1 cellular context compared by ENCODE assay signal in genomic region chr2:171433763-171434670, GRCh38.
A peak's percentile ranks its signal among the peaks of the same experiment; 100 is the strongest.
TF ChIP-seq lines count a peak whose summit lies in the region.

Gene DCAF17 (plus strand): TSS chr2:171434226. CDS start chr2:171434578, 352 bp downstream.
A gene with protein sequence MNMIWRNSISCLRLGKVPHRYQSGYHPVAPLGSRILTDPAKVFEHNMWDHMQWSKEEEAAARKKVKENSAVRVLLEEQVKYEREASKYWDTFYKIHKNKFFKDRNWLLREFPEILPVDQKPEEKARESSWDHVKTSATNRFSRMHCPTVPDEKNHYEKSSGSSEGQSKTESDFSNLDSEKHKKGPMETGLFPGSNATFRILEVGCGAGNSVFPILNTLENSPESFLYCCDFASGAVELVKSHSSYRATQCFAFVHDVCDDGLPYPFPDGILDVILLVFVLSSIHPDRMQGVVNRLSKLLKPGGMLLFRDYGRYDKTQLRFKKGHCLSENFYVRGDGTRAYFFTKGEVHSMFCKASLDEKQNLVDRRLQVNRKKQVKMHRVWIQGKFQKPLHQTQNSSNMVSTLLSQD (minus strand): TSS chr2:171433990. CDS start chr2:171392185, 41,805 bp downstream.

TF ChIP-seq in HepG2, 621 proteins besides CTCF, POLR2A, EP300 and RAD21 (continued from another document and continues in another):
- TF ChIP-seq, protein P1, sequence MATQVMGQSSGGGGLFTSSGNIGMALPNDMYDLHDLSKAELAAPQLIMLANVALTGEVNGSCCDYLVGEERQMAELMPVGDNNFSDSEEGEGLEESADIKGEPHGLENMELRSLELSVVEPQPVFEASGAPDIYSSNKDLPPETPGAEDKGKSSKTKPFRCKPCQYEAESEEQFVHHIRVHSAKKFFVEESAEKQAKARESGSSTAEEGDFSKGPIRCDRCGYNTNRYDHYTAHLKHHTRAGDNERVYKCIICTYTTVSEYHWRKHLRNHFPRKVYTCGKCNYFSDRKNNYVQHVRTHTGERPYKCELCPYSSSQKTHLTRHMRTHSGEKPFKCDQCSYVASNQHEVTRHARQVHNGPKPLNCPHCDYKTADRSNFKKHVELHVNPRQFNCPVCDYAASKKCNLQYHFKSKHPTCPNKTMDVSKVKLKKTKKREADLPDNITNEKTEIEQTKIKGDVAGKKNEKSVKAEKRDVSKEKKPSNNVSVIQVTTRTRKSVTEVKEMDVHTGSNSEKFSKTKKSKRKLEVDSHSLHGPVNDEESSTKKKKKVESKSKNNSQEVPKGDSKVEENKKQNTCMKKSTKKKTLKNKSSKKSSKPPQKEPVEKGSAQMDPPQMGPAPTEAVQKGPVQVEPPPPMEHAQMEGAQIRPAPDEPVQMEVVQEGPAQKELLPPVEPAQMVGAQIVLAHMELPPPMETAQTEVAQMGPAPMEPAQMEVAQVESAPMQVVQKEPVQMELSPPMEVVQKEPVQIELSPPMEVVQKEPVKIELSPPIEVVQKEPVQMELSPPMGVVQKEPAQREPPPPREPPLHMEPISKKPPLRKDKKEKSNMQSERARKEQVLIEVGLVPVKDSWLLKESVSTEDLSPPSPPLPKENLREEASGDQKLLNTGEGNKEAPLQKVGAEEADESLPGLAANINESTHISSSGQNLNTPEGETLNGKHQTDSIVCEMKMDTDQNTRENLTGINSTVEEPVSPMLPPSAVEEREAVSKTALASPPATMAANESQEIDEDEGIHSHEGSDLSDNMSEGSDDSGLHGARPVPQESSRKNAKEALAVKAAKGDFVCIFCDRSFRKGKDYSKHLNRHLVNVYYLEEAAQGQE (IDR thresholded peaks at IDR 0.05; ENCODE audit: borderline replicate concordance in 1 of 2, low read depth in 1 of 2, low read length in 2 of 2): no peak; a peak in 1 of 4 replicates
- TF ChIP-seq JDP2 (CRISPR knock-in tag; IDR thresholded peaks at IDR 0.05; ENCODE audit: borderline replicate concordance): no peak; the same call in 1 of the 2 replicates
- TF ChIP-seq, protein P2, sequence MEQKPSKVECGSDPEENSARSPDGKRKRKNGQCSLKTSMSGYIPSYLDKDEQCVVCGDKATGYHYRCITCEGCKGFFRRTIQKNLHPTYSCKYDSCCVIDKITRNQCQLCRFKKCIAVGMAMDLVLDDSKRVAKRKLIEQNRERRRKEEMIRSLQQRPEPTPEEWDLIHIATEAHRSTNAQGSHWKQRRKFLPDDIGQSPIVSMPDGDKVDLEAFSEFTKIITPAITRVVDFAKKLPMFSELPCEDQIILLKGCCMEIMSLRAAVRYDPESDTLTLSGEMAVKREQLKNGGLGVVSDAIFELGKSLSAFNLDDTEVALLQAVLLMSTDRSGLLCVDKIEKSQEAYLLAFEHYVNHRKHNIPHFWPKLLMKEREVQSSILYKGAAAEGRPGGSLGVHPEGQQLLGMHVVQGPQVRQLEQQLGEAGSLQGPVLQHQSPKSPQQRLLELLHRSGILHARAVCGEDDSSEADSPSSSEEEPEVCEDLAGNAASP (CRISPR knock-in tag; IDR thresholded peaks at IDR 0.05; ENCODE audit: borderline replicate concordance): peak; percentile 73
- TF ChIP-seq, protein P3, sequence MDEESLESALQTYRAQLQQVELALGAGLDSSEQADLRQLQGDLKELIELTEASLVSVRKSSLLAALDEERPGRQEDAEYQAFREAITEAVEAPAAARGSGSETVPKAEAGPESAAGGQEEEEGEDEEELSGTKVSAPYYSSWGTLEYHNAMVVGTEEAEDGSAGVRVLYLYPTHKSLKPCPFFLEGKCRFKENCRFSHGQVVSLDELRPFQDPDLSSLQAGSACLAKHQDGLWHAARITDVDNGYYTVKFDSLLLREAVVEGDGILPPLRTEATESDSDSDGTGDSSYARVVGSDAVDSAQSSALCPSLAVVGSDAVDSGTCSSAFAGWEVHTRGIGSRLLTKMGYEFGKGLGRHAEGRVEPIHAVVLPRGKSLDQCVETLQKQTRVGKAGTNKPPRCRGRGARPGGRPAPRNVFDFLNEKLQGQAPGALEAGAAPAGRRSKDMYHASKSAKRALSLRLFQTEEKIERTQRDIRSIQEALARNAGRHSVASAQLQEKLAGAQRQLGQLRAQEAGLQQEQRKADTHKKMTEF (CRISPR knock-in tag; IDR thresholded peaks at IDR 0.05): peak; percentile 97
- TF ChIP-seq ZBTB7B (CRISPR knock-in tag; IDR thresholded peaks at IDR 0.05): peak; percentile 98
- peak; percentile 21 for TF ChIP-seq SKI (IDR thresholded peaks at IDR 0.05; ENCODE audit: partially characterized antibody)
- 0 out of 2 replicates have a peak, but pooled peaks have one; percentile 71 for TF ChIP-seq TBP (CRISPR knock-in tag; IDR thresholded peaks at IDR 0.05)
- peak; percentile 58; the same call in 1 of the 2 replicates for TF ChIP-seq ARNTL (CRISPR knock-in tag; IDR thresholded peaks at IDR 0.05)
- TF ChIP-seq ZNF329 (CRISPR knock-in tag; IDR thresholded peaks at IDR 0.05; ENCODE audit: low read depth): peak; percentile 58
- no peak for TF ChIP-seq ZFP36 (IDR thresholded peaks at IDR 0.05; ENCODE audit: borderline replicate concordance, low read depth, low read length, partially characterized antibody)
- TF ChIP-seq HMGA1 (CRISPR knock-in tag; conservative IDR thresholded peaks at IDR 0.05): no peak
- TF ChIP-seq ZNF883 (CRISPR knock-in tag; IDR thresholded peaks at IDR 0.05; ENCODE audit: not compliant biosample characterization): peak; percentile 70
- TF ChIP-seq NR1H2 (CRISPR knock-in tag; IDR thresholded peaks at IDR 0.05; ENCODE audit: borderline replicate concordance, low read depth): peak; percentile 11; the same call in 1 of the 2 replicates
- peak; percentile 99 for TF ChIP-seq ZBTB25 (CRISPR knock-in tag; IDR thresholded peaks at IDR 0.05)
- peak; percentile 77; the same call in 1 of the 2 replicates for TF ChIP-seq AKAP8 (CRISPR knock-in tag; IDR thresholded peaks at IDR 0.05)
- TF ChIP-seq, protein P4, sequence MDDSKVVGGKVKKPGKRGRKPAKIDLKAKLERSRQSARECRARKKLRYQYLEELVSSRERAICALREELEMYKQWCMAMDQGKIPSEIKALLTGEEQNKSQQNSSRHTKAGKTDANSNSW (CRISPR knock-in tag; IDR thresholded peaks at IDR 0.05; ENCODE audit: borderline replicate concordance): no peak
- TF ChIP-seq, protein P5, sequence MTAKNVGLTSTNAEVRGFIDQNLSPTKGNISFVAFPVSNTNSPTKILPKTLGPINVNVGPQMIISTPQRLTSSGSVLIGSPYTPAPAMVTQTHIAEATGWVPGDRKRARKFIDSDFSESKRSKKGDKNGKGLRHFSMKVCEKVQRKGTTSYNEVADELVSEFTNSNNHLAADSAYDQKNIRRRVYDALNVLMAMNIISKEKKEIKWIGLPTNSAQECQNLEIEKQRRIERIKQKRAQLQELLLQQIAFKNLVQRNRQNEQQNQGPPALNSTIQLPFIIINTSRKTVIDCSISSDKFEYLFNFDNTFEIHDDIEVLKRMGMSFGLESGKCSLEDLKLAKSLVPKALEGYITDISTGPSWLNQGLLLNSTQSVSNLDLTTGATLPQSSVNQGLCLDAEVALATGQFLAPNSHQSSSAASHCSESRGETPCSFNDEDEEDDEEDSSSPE (CRISPR knock-in tag; IDR thresholded peaks at IDR 0.05): peak; percentile 66
- no peak for TF ChIP-seq CBX2 (IDR thresholded peaks at IDR 0.05; ENCODE audit: low read depth, low read length)
- no peak; the same call in 1 of the 2 replicates for TF ChIP-seq CBX2 (CRISPR knock-in tag; IDR thresholded peaks at IDR 0.05; ENCODE audit: low read depth)
- TF ChIP-seq RARA (CRISPR knock-in tag; IDR thresholded peaks at IDR 0.05): peak; percentile 60
- peak; percentile 94 for TF ChIP-seq PATZ1 (CRISPR knock-in tag; IDR thresholded peaks at IDR 0.05)
- TF ChIP-seq PTBP1 (IDR thresholded peaks at IDR 0.05; ENCODE audit: low read depth, low read length, poor library complexity, severe bottlenecking): no peak
- TF ChIP-seq ZNF468 (CRISPR knock-in tag; IDR thresholded peaks at IDR 0.05): 0 out of 2 replicates have a peak, but pooled peaks have one; percentile 81
- peak; percentile 86 for TF ChIP-seq CCDC6 (CRISPR knock-in tag; IDR thresholded peaks at IDR 0.05)
- peak; percentile 89; the same call in 1 of the 2 replicates for TF ChIP-seq ZFP90 (CRISPR knock-in tag; IDR thresholded peaks at IDR 0.05; ENCODE audit: borderline replicate concordance)
- peak; percentile 88; the same call in 1 of the 2 replicates for TF ChIP-seq ZNF709 (CRISPR knock-in tag; IDR thresholded peaks at IDR 0.05)
- peak; percentile 94; the same call in 1 of the 2 replicates for TF ChIP-seq ZNF224 (CRISPR knock-in tag; IDR thresholded peaks at IDR 0.05)
- TF ChIP-seq, protein P6, sequence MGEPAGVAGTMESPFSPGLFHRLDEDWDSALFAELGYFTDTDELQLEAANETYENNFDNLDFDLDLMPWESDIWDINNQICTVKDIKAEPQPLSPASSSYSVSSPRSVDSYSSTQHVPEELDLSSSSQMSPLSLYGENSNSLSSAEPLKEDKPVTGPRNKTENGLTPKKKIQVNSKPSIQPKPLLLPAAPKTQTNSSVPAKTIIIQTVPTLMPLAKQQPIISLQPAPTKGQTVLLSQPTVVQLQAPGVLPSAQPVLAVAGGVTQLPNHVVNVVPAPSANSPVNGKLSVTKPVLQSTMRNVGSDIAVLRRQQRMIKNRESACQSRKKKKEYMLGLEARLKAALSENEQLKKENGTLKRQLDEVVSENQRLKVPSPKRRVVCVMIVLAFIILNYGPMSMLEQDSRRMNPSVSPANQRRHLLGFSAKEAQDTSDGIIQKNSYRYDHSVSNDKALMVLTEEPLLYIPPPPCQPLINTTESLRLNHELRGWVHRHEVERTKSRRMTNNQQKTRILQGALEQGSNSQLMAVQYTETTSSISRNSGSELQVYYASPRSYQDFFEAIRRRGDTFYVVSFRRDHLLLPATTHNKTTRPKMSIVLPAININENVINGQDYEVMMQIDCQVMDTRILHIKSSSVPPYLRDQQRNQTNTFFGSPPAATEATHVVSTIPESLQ (CRISPR knock-in tag; conservative IDR thresholded peaks at IDR 0.05): peak; percentile 90
- peak; percentile 95 for TF ChIP-seq ARNT2 (CRISPR knock-in tag; IDR thresholded peaks at IDR 0.05; ENCODE audit: low read depth)
- peak; percentile 98 for TF ChIP-seq AGO2 (optimal IDR thresholded peaks at IDR 0.05; ENCODE audit: low read depth, low read length)
- peak; percentile 6; the same call in 1 of the 2 replicates for TF ChIP-seq ZNF780A (CRISPR knock-in tag; IDR thresholded peaks at IDR 0.05)
- TF ChIP-seq BHLHE40 (IDR thresholded peaks at IDR 0.05; ENCODE audit: low read length): peak; percentile 69
- peak; percentile 88; the same call in 1 of the 2 replicates for TF ChIP-seq SRY (CRISPR knock-in tag; IDR thresholded peaks at IDR 0.05)
- no peak for TF ChIP-seq TERF1 (CRISPR knock-in tag; IDR thresholded peaks at IDR 0.05)
- peak; percentile 96 for TF ChIP-seq ARID4A (CRISPR knock-in tag; IDR thresholded peaks at IDR 0.05; ENCODE audit: borderline replicate concordance)
- peak; percentile 84 for TF ChIP-seq ZNF343 (CRISPR knock-in tag; IDR thresholded peaks at IDR 0.05)
- TF ChIP-seq PHF20 (CRISPR knock-in tag; IDR thresholded peaks at IDR 0.05): peak; percentile 50
